ENCODE assay signal across 9 cellular contexts in genomic region chr3:34056951-34057390, GRCh38.
DNase-seq lines count a peak whose midpoint lies in the region; ATAC-seq, FAIRE-seq and TF ChIP-seq lines count a peak whose summit lies in the region.
"Had no signal": no experiment of that assay in that cellular context is flagged by ENCODE, and none has a peak within 500 bp of the region (broad histone marks: within the 10 kb centered on the region; RNA-seq: fewer than 3 reads in every experiment).

No MANE protein-coding gene starts in this region.

- H3K9ac ChIP-seq in HepG2 (ENCODE audit: insufficient read depth, low read depth, low read length): no peak overlapping the region

- H3K9me3 Mint-ChIP-seq in stimulated activated memory B cell treated with anti-CD40 and anti-IgM and Interleukin-4, amounts not matched to agents 10 μg/mL and 1 μg/mL and 100 μg/mL, for 72 hours: peaks cover 6% of the 10 kb centered on the region
- H3K9me3 Mint-ChIP-seq in activated T-helper 2 cell treated with anti-CD3 and anti-CD28 coated beads, Interferon-gamma antibody, Interleukin-2, Interleukin-4, amounts not matched to agents 10 μg/mL and 5 μg/mL and 100 μg/mL, durations not matched to agents 14 hours and 24 hours and 36 hours: no peaks in the 10 kb centered on the region

- H3K36me3 ChIP-seq in HepG2 (replicated peaks in 1 of 2; ENCODE audit: control insufficient read depth in 1 of 2, insufficient read depth in 2 of 2, low read length in 2 of 2): no peaks in the 10 kb centered on the region
- H3K36me3 ChIP-seq in right lobe of liver: no peaks in the 10 kb centered on the region
- H3K36me3 ChIP-seq in OCI-LY7 (ENCODE audit: insufficient read depth, low read length): no peaks in the 10 kb centered on the region

- no peaks in the 10 kb centered on the region for H3K9me2 ChIP-seq in OCI-LY7 (ENCODE audit: insufficient read depth, low read length)

- H3K27ac ChIP-seq in HepG2 (ENCODE audit: extremely low read length, insufficient read depth, low read length) (no peak overlapping the region), right lobe of liver (no peak overlapping the region), OCI-LY7 (ENCODE audit: low read depth, low read length, poor library complexity, severe bottlenecking) (peak overlapping the region; percentile 19)

- CTCF ChIA-PET in HepG2 (lab: Yijun Ruan, JAX; ENCODE audit: low intra/inter-chr PET ratio, low total read pairs): no interaction called here
- CTCF ChIA-PET in OCI-LY7 (lab: Charles Lee; ENCODE audit: unreplicated experiment): no interaction called here

- H3K4me3 ChIP-seq in HepG2 (replicated peaks in 1 of 3; ENCODE audit: insufficient read depth in 1 of 3, low read depth in 2 of 3, low read length in 3 of 3) (no peak overlapping the region), right lobe of liver (no peak overlapping the region), OCI-LY7 (ENCODE audit: low read depth, low read length, poor library complexity, severe bottlenecking) (no peak overlapping the region)

- H2AFZ ChIP-seq in HepG2 (ENCODE audit: low read length): no peak overlapping the region
- H2AFZ ChIP-seq in OCI-LY7 (ENCODE audit: low read length): peak overlapping the region; percentile 87

- H3K9me3 ChIP-seq in HepG2 (ENCODE audit: low read length): no peaks in the 10 kb centered on the region
- no peaks in the 10 kb centered on the region for H3K9me3 ChIP-seq in right lobe of liver
- H3K9me3 ChIP-seq in OCI-LY7 (ENCODE audit: low read length): no peaks in the 10 kb centered on the region

- H3K27ac Mint-ChIP-seq in stimulated activated memory B cell treated with anti-CD40 and anti-IgM and Interleukin-4, amounts not matched to agents 10 μg/mL and 1 μg/mL and 100 μg/mL, for 72 hours: no peak overlapping the region
- H3K27ac Mint-ChIP-seq in activated T-helper 2 cell treated with anti-CD3 and anti-CD28 coated beads, Interferon-gamma antibody, Interleukin-2, Interleukin-4, amounts not matched to agents 10 μg/mL and 5 μg/mL and 100 μg/mL, durations not matched to agents 14 hours and 24 hours and 36 hours: no peak overlapping the region

- H3K27me3 Mint-ChIP-seq in stimulated activated memory B cell treated with anti-CD40 and anti-IgM and Interleukin-4, amounts not matched to agents 10 μg/mL and 1 μg/mL and 100 μg/mL, for 72 hours: peaks cover 30% of the 10 kb centered on the region
- peaks cover 8% of the 10 kb centered on the region for H3K27me3 Mint-ChIP-seq in activated T-helper 2 cell treated with anti-CD3 and anti-CD28 coated beads, Interferon-gamma antibody, Interleukin-2, Interleukin-4, amounts not matched to agents 10 μg/mL and 5 μg/mL and 100 μg/mL, durations not matched to agents 14 hours and 24 hours and 36 hours (ENCODE audit: low read depth)

- ATAC-seq in HepG2: no peak
- ATAC-seq in right lobe of liver: no peak
- ATAC-seq in HG02798 (IDR thresholded peaks at IDR 0.05; ENCODE audit: poor library complexity, unreplicated experiment): peak; percentile 93
- peak; percentile 58 for ATAC-seq in stimulated activated memory B cell treated with anti-CD40 and anti-IgM and Interleukin-4, amounts not matched to agents 10 μg/mL and 1 μg/mL and 100 μg/mL, for 72 hours

- H3K4me1 ChIP-seq in HepG2 (ENCODE audit: insufficient read depth, low read length) (no peaks in the 10 kb centered on the region), right lobe of liver (no peaks in the 10 kb centered on the region), OCI-LY7 (ENCODE audit: insufficient read depth, low read length, poor library complexity, severe bottlenecking) (peaks cover 18% of the 10 kb centered on the region)

- no peaks in the 10 kb centered on the region for H4K20me1 ChIP-seq in HepG2 (ENCODE audit: insufficient read depth, low read length)
- no peaks in the 10 kb centered on the region for H4K20me1 ChIP-seq in OCI-LY7 (ENCODE audit: insufficient read depth, low read length)

- no peaks in the 10 kb centered on the region for H3K36me3 Mint-ChIP-seq in stimulated activated memory B cell treated with anti-CD40 and anti-IgM and Interleukin-4, amounts not matched to agents 10 μg/mL and 1 μg/mL and 100 μg/mL, for 72 hours
- H3K36me3 Mint-ChIP-seq in activated T-helper 2 cell treated with anti-CD3 and anti-CD28 coated beads, Interferon-gamma antibody, Interleukin-2, Interleukin-4, amounts not matched to agents 10 μg/mL and 5 μg/mL and 100 μg/mL, durations not matched to agents 14 hours and 24 hours and 36 hours (ENCODE audit: low read depth): no peaks in the 10 kb centered on the region

- no peak for DNase-seq in HepG2 (ENCODE audit: low spot score)
- DNase-seq in right lobe of liver: no peak
- DNase-seq in OCI-LY7 (ENCODE audit: low spot score): peak; percentile 12
- no peak for DNase-seq in DMS 273 (lab: John Stamatoyannopoulos, UW; ENCODE audit: unreplicated experiment)
- DNase-seq in DMS79 (lab: John Stamatoyannopoulos, UW): no peak
- no peak for DNase-seq in activated T-helper 2 cell treated with anti-CD3 and anti-CD28 coated beads, Interferon-gamma antibody, Interleukin-2, Interleukin-4, amounts not matched to agents 10 μg/mL and 5 μg/mL and 100 μg/mL, durations not matched to agents 14 hours and 24 hours and 36 hours (ENCODE audit: low spot score)
- DNase-seq: NCI-H524 treated with DMSO at 0.1 percent for 48 hours had no signal

- peaks cover 9% of the 10 kb centered on the region for H3K4me1 Mint-ChIP-seq in stimulated activated memory B cell treated with anti-CD40 and anti-IgM and Interleukin-4, amounts not matched to agents 10 μg/mL and 1 μg/mL and 100 μg/mL, for 72 hours
- H3K4me1 Mint-ChIP-seq in activated T-helper 2 cell treated with anti-CD3 and anti-CD28 coated beads, Interferon-gamma antibody, Interleukin-2, Interleukin-4, amounts not matched to agents 10 μg/mL and 5 μg/mL and 100 μg/mL, durations not matched to agents 14 hours and 24 hours and 36 hours (ENCODE audit: low read depth): peaks cover 9% of the 10 kb centered on the region

- in situ Hi-C loops in HepG2 (cut with HindIII; ENCODE audit: extremely low pct_ligation_motif_present, low pct_unique_long_range_greater_than_20kb): no loop called here

- POLR2A ChIA-PET in HepG2 (lab: Yijun Ruan, JAX) (no interaction called here), OCI-LY7 (lab: Charles Lee) (interaction anchor here (0.6 kb wide), 1 partner anchor 1114 kb away, joined by 3 read pairs; no protein-coding TSS in a partner anchor)

- H3K79me2 ChIP-seq in HepG2 (ENCODE audit: insufficient read depth, low read length) (no peaks in the 10 kb centered on the region), OCI-LY7 (ENCODE audit: insufficient read depth, low read depth, low read length) (no peaks in the 10 kb centered on the region)

- TF ChIP-seq RAD21 in HepG2 (CRISPR knock-in tag; IDR thresholded peaks at IDR 0.05): no peak

- TF ChIP-seq EP300 in HepG2 (IDR thresholded peaks at IDR 0.05; ENCODE audit: low read depth in 2 of 2, low read length in 2 of 2) (no peak), HepG2 (CRISPR knock-in tag; IDR thresholded peaks at IDR 0.05; ENCODE audit: borderline replicate concordance) (no peak)

- peaks cover 0 to 1% of the 10 kb centered on the region in 2 experiments; a peak in 1 of 5 replicates for H3K27me3 ChIP-seq in HepG2 (ENCODE audit: control insufficient read depth in 1 of 2, insufficient read depth in 2 of 2, low read length in 2 of 2)
- no peaks in the 10 kb centered on the region for H3K27me3 ChIP-seq in right lobe of liver

- no TSS peak for BruUV-seq in HepG2 (replicated peaks; lab: Mats Ljungman, UMichigan)
- BruUV-seq in OCI-LY7 (replicated peaks; lab: Mats Ljungman, UMichigan): no TSS peak

- no peak for FAIRE-seq in HepG2 (lab: Jason Lieb, UNC)

- WGBS in HepG2 (ENCODE audit: low lambda C conversion rate): 7% methylated on average over 3 of the region's 3 CpGs
- 46% methylated on average over 3 of the region's 3 CpGs for WGBS in right lobe of liver (ENCODE audit: insufficient coverage, low coverage, low lambda C conversion rate, missing lambda C conversion rate)

- no peak for TF ChIP-seq POLR2A in HepG2 (IDR thresholded peaks at IDR 0.05; ENCODE audit: insufficient read depth in 1 of 2, low read depth in 2 of 2, low read length in 2 of 2)
- TF ChIP-seq POLR2A in right lobe of liver (IDR thresholded peaks at IDR 0.05): no peak

- H3K4me2 ChIP-seq in HepG2 (ENCODE audit: low read depth, low read length) (no peak overlapping the region; the same call in 1 of the 2 replicates), OCI-LY7 (ENCODE audit: low read length) (peak overlapping the region; percentile 39)

- TF ChIP-seq CTCF in HepG2 (CRISPR knock-in tag; IDR thresholded peaks at IDR 0.05): no peak
- no peak for TF ChIP-seq CTCF in right lobe of liver (IDR thresholded peaks at IDR 0.05)
- TF ChIP-seq CTCF in OCI-LY7 (conservative IDR thresholded peaks at IDR 0.05; ENCODE audit: low read length): no peak

- intact Hi-C loops in HepG2 (cut with micrococcal nuclease; ENCODE audit: unreplicated experiment): no loop called here
- intact Hi-C loops in right lobe of liver (cut with DNase I): no loop called here
- intact Hi-C loops in OCI-LY7 (cut with micrococcal nuclease; ENCODE audit: unreplicated experiment): no loop called here
- intact Hi-C loops in activated T-helper 2 cell treated with anti-CD3 and anti-CD28 coated beads, Interferon-gamma antibody, Interleukin-2, Interleukin-4, amounts not matched to agents 10 μg/mL and 5 μg/mL and 100 μg/mL, durations not matched to agents 14 hours and 24 hours and 36 hours (cut with micrococcal nuclease): no loop called here

- H3K4me3 Mint-ChIP-seq in stimulated activated memory B cell treated with anti-CD40 and anti-IgM and Interleukin-4, amounts not matched to agents 10 μg/mL and 1 μg/mL and 100 μg/mL, for 72 hours: no peak overlapping the region
- no peak overlapping the region for H3K4me3 Mint-ChIP-seq in activated T-helper 2 cell treated with anti-CD3 and anti-CD28 coated beads, Interferon-gamma antibody, Interleukin-2, Interleukin-4, amounts not matched to agents 10 μg/mL and 5 μg/mL and 100 μg/mL, durations not matched to agents 14 hours and 24 hours and 36 hours (ENCODE audit: low read depth)

TF ChIP-seq in HepG2, 621 proteins besides CTCF, POLR2A, EP300 and RAD21 (continues in another document):
- TF ChIP-seq ZSCAN21 (CRISPR knock-in tag; IDR thresholded peaks at IDR 0.05; ENCODE audit: borderline replicate concordance) (no peak), MAFK (conservative IDR thresholded peaks at IDR 0.05 in 1 of 2, IDR thresholded peaks at IDR 0.05 in 1 of 2; ENCODE audit: low read length in 2 of 2) (peak; percentile 26 to 32; a peak in 1 of 4 replicates), TBP (CRISPR knock-in tag; IDR thresholded peaks at IDR 0.05) (no peak), NFE2L2 (IDR thresholded peaks at IDR 0.05; ENCODE audit: low read length) (peak; percentile 93)

Comparison
In these comparisons a context has a peak if more than half of its experiments do, and no peak if none do; other contexts are left out.
1. ATAC-seq: peak in HG02798 (single experiment) and stimulated activated memory B cell treated with anti-CD40 and anti-IgM and Interleukin-4, amounts not matched to agents 10 μg/mL and 1 μg/mL and 100 μg/mL, for 72 hours (single experiment); none in HepG2 (single experiment) and right lobe of liver (0 of 4).